Comparison of ENCODE assay signal across 23 cellular contexts in the genomic region with DNA sequence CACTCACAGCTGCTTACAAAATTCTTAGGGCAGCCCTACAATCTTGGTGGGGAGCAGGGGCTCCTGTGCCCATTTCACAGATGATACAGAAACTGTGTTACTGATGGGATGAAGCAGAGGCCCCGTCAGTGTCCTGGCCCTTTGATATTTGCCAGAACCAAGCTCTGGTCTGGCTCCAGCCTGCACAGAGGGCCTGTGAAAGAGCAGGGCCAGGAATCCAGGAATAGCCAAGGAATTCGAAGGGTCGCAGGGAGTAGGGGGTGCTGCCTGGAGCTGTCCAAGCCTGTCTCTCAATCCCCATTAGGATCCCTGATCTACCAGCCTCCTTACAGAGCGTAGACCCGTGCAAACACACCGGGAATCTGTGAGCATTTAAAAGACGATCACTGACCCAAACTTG.
"Had no signal": no experiment of that assay in that cellular context is flagged by ENCODE, and none has a peak within 500 bp of the region (broad histone marks: within the 10 kb centered on the region; RNA-seq: fewer than 3 reads in every experiment).

No MANE protein-coding gene starts in this region.

- H3K27ac ChIP-seq: SJSA1, SK-N-MC had no signal

- H3K27me3 ChIP-seq: SJSA1 had no signal

- H3K4me3 ChIP-seq: SJSA1, SK-N-MC had no signal

- DNase-seq: IMR-90, Kasumi-1, KG1, MM.1S, NCI-H1048, NCI-H1105, NCI-H1417, NCI-H1436 treated with DMSO at 0.1 percent for 48 hours, NCI-H1694, NCI-H187 treated with DMSO at 0.1 percent for 48 hours, NCI-H2029 treated with DMSO at 0.1 percent for 48 hours, NCI-H226, NCI-H446, NCI-H510A, NCI-H524 treated with DMSO at 0.1 percent for 48 hours, NCI-H69, NCI-H774, Right ventricle myocardium superior, RPMI8226, SIG-M5 had no signal

- H3K9me3 ChIP-seq: SJSA1 had no signal

- H3K36me3 ChIP-seq: SJSA1 had no signal

- ATAC-seq: HepG2 had no signal

- H3K4me1 ChIP-seq: SJSA1 had no signal
